Comparison of ENCODE assay signal across 21 cellular contexts in the genomic region with DNA sequence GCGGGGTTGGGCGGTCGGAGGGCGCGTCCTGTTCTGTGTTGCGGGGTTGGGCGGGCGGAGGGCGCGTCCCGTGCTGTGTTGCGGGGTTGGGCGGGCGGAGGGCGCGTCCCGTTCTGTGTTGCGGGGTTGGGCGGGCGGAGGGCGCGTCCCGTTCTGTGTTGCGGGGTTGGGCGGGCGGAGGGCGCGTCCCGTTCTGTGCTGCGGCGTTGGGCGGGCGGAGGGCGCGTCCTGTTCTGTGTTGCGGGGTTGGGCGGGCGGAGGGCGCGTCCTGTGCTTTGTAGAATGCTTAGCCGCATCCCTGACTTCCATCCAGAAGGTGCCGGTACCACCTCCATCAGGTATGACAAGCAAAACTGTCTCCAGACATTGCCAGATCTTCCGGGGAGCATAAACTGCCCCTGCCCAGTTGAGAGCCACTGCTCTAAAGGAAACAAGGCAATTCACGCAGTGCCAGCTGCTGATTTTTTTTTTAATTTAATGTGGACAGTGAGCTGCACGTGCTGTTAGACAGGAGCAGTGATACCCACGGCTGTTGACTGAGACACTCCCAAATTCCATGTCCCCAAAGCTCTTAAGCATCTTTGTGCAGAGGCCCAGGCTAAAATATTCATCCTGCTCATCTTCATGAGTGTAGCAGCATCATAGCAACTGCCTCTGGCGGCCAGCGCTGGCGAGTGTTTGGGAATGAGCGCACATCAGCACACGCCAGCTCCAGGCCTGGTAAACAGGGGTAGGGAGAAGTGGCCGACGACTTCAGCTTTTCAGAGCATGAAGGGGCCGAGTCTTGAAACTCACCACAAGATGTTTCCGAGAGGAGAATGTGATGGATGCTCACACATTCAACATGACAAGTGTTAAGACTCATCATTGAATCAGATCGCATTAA.
DNase-seq lines count a peak whose midpoint lies in the region; ATAC-seq and TF ChIP-seq lines count a peak whose summit lies in the region.
"Had no signal": no experiment of that assay in that cellular context is flagged by ENCODE, and none has a peak within 500 bp of the region (broad histone marks: within the 10 kb centered on the region; RNA-seq: fewer than 3 reads in every experiment).

No MANE protein-coding gene starts in this region.

- intact Hi-C loops in adrenal gland (cut with DNase I) = no loop called here

- no peaks in the 10 kb centered on the region for H3F3A ChIP-seq in GM23338 (replicated peaks; ENCODE audit: low read depth)

- WGBS in adrenal gland, 4 donors = 33 to 87% (median 73%) methylated on average over 23 to 56 of the region's 56 CpGs

- H3K4me1 Mint-ChIP-seq in GM23338 = peaks cover 3% of the 10 kb centered on the region; the same call in 2 of the 3 replicates
- H3K4me1 Mint-ChIP-seq in HFFc6 (ENCODE audit: low read depth) = no peaks in the 10 kb centered on the region
- H3K4me1 Mint-ChIP-seq: CD14-positive monocyte; CD8-positive, alpha-beta memory T cell had no signal

- H3K27me3 ChIP-seq in GM23338 (ENCODE audit: insufficient read depth) (no peaks in the 10 kb centered on the region), adrenal gland (no peaks in the 10 kb centered on the region)
- H3K27me3 ChIP-seq: BE2C; BLaER1 treated with 17β-estradiol and CSF1 and Interleukin-3, amounts not matched to agents 10 nM and 100 nM had no signal

- H3K9me3 ChIP-seq in adrenal gland (replicated peaks in 1 of 3) = no peaks in the 10 kb centered on the region
- H3K9me3 ChIP-seq: A549, BE2C, HAP-1 had no signal

- peaks cover 26% of the 10 kb centered on the region for H3K27me3 Mint-ChIP-seq in GM23338 (ENCODE audit: insufficient read depth, low read depth, poor library complexity)
- H3K27me3 Mint-ChIP-seq in HFFc6 (ENCODE audit: insufficient read depth) = no peaks in the 10 kb centered on the region; the same call in 1 of the 2 replicates

- H3K36me3 ChIP-seq in GM23338 (ENCODE audit: insufficient read depth) (no peaks in the 10 kb centered on the region), adrenal gland (replicated peaks in 1 of 2) (no peaks in the 10 kb centered on the region)
- H3K36me3 ChIP-seq: BE2C; BLaER1 treated with 17β-estradiol and CSF1 and Interleukin-3, amounts not matched to agents 10 nM and 100 nM; HAP-1 had no signal

- no peak overlapping the region for H3K4me2 ChIP-seq in GM23338
- H3K4me2 ChIP-seq: A549 had no signal

- DNase-seq in GM23338 (ENCODE audit: low spot score) (no peak), coronary artery (ENCODE audit: low spot score) (peak; percentile 38), islet precursor cell (peak; percentile 24), NCI-H1105 (lab: John Stamatoyannopoulos, UW) (no peak), HFFc6 (no peak), adrenal gland (no peak)
- DNase-seq: 8988T; ACHN; AML-193; BE2C; CD4-positive, alpha-beta T cell; CD8-positive, alpha-beta memory T cell; DMS 273 treated with DMSO at 0.1 percent for 48 hours; DMS79; EL; GDM1; GOT3 had no signal

- no peaks in the 10 kb centered on the region for H3K36me3 Mint-ChIP-seq in GM23338 (ENCODE audit: low read depth)
- no peaks in the 10 kb centered on the region for H3K36me3 Mint-ChIP-seq in HFFc6 (ENCODE audit: low read depth)
- H3K36me3 Mint-ChIP-seq: CD14-positive monocyte; CD8-positive, alpha-beta memory T cell had no signal

- no peak for TF ChIP-seq POLR2A in adrenal gland (IDR thresholded peaks at IDR 0.05)

- peak overlapping the region; percentile 19; the same call in 1 of the 3 replicates for H3K4me3 Mint-ChIP-seq in GM23338
- H3K4me3 Mint-ChIP-seq in HFFc6 = no peak overlapping the region
- H3K4me3 Mint-ChIP-seq: CD14-positive monocyte; CD4-positive, alpha-beta T cell; CD8-positive, alpha-beta memory T cell had no signal

- H4K20me1 ChIP-seq in GM23338 (replicated peaks; ENCODE audit: insufficient read depth) = no peaks in the 10 kb centered on the region
- H4K20me1 ChIP-seq: BLaER1 treated with 17β-estradiol and CSF1 and Interleukin-3, amounts not matched to agents 10 nM and 100 nM had no signal

- no peaks in the 10 kb centered on the region; the same call in 2 of the 3 replicates for H3K9me3 Mint-ChIP-seq in GM23338
- peaks cover 39% of the 10 kb centered on the region for H3K9me3 Mint-ChIP-seq in HFFc6

- no peaks in the 10 kb centered on the region for H3K9me2 ChIP-seq in GM23338 (ENCODE audit: insufficient read depth)

- no peaks in the 10 kb centered on the region for H3K4me1 ChIP-seq in GM23338 (ENCODE audit: insufficient read depth)
- H3K4me1 ChIP-seq in adrenal gland (replicated peaks in 1 of 2) = no peaks in the 10 kb centered on the region
- H3K4me1 ChIP-seq: A549, BE2C, HAP-1 had no signal

- no peak overlapping the region for H2AFZ ChIP-seq in GM23338

- no peaks in the 10 kb centered on the region for H3K79me2 ChIP-seq in GM23338 (replicated peaks; ENCODE audit: insufficient read depth)

- H3K4me3 ChIP-seq in GM23338 (no peak overlapping the region), coronary artery (no peak overlapping the region), adrenal gland (no peak overlapping the region)
- H3K4me3 ChIP-seq: A549; BLaER1 treated with 17β-estradiol and CSF1 and Interleukin-3, amounts not matched to agents 10 nM and 100 nM; HAP-1 had no signal

- H3K27ac Mint-ChIP-seq in GM23338 (no peak overlapping the region), HFFc6 (no peak overlapping the region)
- H3K27ac Mint-ChIP-seq: CD14-positive monocyte; CD4-positive, alpha-beta T cell; CD8-positive, alpha-beta memory T cell had no signal

- ATAC-seq in GM23338 = peak; percentile 31; the same call in 2 of the 3 replicates
- ATAC-seq: A549 had no signal

- TF ChIP-seq CTCF in GM23338 (conservative IDR thresholded peaks at IDR 0.05; ENCODE audit: low read depth in 2 of 2) (no peak), coronary artery (IDR thresholded peaks at IDR 0.05) (no peak), HFFc6 (IDR thresholded peaks at IDR 0.05) (no peak), adrenal gland (IDR thresholded peaks at IDR 0.05) (no peak)

- no peak overlapping the region for H3K27ac ChIP-seq in GM23338 (ENCODE audit: low read depth)
- H3K27ac ChIP-seq in coronary artery = no peak overlapping the region
- no peak overlapping the region for H3K27ac ChIP-seq in adrenal gland
- H3K27ac ChIP-seq: A549; BLaER1 treated with 17β-estradiol and CSF1 and Interleukin-3, amounts not matched to agents 10 nM and 100 nM had no signal

TF ChIP-seq in GM23338, 12 proteins besides CTCF, POLR2A, EP300 and RAD21 (continues in another document):
- TF ChIP-seq POLR2AphosphoS5 (IDR thresholded peaks at IDR 0.05; ENCODE audit: low read depth) = no peak
- TF ChIP-seq, protein P1, sequence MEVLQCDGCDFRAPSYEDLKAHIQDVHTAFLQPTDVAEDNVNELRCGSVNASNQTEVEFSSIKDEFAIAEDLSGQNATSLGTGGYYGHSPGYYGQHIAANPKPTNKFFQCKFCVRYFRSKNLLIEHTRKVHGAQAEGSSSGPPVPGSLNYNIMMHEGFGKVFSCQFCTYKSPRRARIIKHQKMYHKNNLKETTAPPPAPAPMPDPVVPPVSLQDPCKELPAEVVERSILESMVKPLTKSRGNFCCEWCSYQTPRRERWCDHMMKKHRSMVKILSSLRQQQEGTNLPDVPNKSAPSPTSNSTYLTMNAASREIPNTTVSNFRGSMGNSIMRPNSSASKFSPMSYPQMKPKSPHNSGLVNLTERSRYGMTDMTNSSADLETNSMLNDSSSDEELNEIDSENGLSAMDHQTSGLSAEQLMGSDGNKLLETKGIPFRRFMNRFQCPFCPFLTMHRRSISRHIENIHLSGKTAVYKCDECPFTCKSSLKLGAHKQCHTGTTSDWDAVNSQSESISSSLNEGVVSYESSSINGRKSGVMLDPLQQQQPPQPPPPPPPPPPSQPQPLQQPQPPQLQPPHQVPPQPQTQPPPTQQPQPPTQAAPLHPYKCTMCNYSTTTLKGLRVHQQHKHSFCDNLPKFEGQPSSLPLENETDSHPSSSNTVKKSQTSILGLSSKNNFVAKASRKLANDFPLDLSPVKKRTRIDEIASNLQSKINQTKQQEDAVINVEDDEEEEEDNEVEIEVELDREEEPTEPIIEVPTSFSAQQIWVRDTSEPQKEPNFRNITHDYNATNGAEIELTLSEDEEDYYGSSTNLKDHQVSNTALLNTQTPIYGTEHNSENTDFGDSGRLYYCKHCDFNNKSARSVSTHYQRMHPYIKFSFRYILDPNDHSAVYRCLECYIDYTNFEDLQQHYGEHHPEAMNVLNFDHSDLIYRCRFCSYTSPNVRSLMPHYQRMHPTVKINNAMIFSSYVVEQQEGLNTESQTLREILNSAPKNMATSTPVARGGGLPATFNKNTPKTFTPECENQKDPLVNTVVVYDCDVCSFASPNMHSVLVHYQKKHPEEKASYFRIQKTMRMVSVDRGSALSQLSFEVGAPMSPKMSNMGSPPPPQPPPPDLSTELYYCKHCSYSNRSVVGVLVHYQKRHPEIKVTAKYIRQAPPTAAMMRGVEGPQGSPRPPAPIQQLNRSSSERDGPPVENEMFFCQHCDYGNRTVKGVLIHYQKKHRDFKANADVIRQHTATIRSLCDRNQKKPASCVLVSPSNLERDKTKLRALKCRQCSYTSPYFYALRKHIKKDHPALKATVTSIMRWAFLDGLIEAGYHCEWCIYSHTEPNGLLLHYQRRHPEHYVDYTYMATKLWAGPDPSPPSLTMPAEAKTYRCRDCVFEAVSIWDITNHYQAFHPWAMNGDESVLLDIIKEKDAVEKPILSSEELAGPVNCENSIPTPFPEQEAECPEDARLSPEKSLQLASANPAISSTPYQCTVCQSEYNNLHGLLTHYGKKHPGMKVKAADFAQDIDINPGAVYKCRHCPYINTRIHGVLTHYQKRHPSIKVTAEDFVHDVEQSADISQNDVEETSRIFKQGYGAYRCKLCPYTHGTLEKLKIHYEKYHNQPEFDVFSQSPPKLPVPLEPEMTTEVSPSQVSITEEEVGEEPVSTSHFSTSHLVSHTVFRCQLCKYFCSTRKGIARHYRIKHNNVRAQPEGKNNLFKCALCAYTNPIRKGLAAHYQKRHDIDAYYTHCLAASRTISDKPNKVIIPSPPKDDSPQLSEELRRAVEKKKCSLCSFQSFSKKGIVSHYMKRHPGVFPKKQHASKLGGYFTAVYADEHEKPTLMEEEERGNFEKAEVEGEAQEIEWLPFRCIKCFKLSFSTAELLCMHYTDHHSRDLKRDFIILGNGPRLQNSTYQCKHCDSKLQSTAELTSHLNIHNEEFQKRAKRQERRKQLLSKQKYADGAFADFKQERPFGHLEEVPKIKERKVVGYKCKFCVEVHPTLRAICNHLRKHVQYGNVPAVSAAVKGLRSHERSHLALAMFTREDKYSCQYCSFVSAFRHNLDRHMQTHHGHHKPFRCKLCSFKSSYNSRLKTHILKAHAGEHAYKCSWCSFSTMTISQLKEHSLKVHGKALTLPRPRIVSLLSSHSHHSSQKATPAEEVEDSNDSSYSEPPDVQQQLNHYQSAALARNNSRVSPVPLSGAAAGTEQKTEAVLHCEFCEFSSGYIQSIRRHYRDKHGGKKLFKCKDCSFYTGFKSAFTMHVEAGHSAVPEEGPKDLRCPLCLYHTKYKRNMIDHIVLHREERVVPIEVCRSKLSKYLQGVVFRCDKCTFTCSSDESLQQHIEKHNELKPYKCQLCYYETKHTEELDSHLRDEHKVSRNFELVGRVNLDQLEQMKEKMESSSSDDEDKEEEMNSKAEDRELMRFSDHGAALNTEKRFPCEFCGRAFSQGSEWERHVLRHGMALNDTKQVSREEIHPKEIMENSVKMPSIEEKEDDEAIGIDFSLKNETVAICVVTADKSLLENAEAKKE (CRISPR knock-in tag; IDR thresholded peaks at IDR 0.05) = no peak
- TF ChIP-seq NANOG (IDR thresholded peaks at IDR 0.05; ENCODE audit: borderline replicate concordance) = no peak
- no peak for TF ChIP-seq ZNF331 (CRISPR knock-in tag; IDR thresholded peaks at IDR 0.05; ENCODE audit: low read depth)

Comparison
In these comparisons a context has a peak if more than half of its experiments do, and no peak if none do; other contexts are left out.
1. DNase-seq: peak in coronary artery (single experiment) and islet precursor cell (single experiment); none in GM23338 (single experiment), NCI-H1105 (single experiment), HFFc6 (single experiment) and adrenal gland (0 of 7).